20 cellular contexts compared by ENCODE assay signal in genomic region chr7:82932516-82932915, GRCh38.
DNase-seq lines count a peak whose midpoint lies in the region; ATAC-seq and TF ChIP-seq lines count a peak whose summit lies in the region.
"Had no signal": no experiment of that assay in that cellular context is flagged by ENCODE, and none has a peak within 500 bp of the region (broad histone marks: within the 10 kb centered on the region; RNA-seq: fewer than 3 reads in every experiment).

No MANE protein-coding gene starts in this region.

- no peaks in the 10 kb centered on the region for H3K27me3 ChIP-seq in PC-3 (ENCODE audit: low read length)
- H3K27me3 ChIP-seq: BE2C; BLaER1 treated with 17β-estradiol and CSF1 and Interleukin-3, amounts not matched to agents 10 nM and 100 nM had no signal

- H3K79me2 ChIP-seq in PC-3 (ENCODE audit: low read length), result no peaks in the 10 kb centered on the region

- H2AFZ ChIP-seq in PC-3 (ENCODE audit: low read length), result no peak overlapping the region

- no peak overlapping the region for H3K27ac ChIP-seq in PC-3 (ENCODE audit: low read length)
- H3K27ac ChIP-seq: A549; BLaER1 treated with 17β-estradiol and CSF1 and Interleukin-3, amounts not matched to agents 10 nM and 100 nM had no signal

- H3K4me3 ChIP-seq in PC-3 (ENCODE audit: low read length), result no peak overlapping the region
- H3K4me3 ChIP-seq: A549; BLaER1 treated with 17β-estradiol and CSF1 and Interleukin-3, amounts not matched to agents 10 nM and 100 nM; HAP-1 had no signal

- no peak overlapping the region for H3K9ac ChIP-seq in PC-3 (ENCODE audit: low read length)
- H3K9ac ChIP-seq: BLaER1 treated with 17β-estradiol and CSF1 and Interleukin-3, amounts not matched to agents 10 nM and 100 nM had no signal

- POLR2A ChIA-PET in PC-3 (lab: Charles Lee; ENCODE audit: unreplicated experiment), result no interaction called here

- CTCF ChIA-PET in PC-3 (lab: Charles Lee), result no interaction called here

- H4K20me1 ChIP-seq in PC-3 (ENCODE audit: low read length), result no peaks in the 10 kb centered on the region
- H4K20me1 ChIP-seq: BLaER1 treated with 17β-estradiol and CSF1 and Interleukin-3, amounts not matched to agents 10 nM and 100 nM had no signal

- H3K4me1 ChIP-seq in PC-3 (ENCODE audit: insufficient read depth, low read length), result peaks cover 8% of the 10 kb centered on the region
- H3K4me1 ChIP-seq: A549; BE2C; BLaER1 treated with 17β-estradiol and CSF1 and Interleukin-3, amounts not matched to agents 10 nM and 100 nM; HAP-1 had no signal

- intact Hi-C loops in PC-3 (cut with micrococcal nuclease), result no loop called here

- no TSS peak for BruUV-seq in PC-3 (replicated peaks; lab: Mats Ljungman, UMichigan)

- no peaks in the 10 kb centered on the region for H3K9me3 ChIP-seq in PC-3 (ENCODE audit: low read length)
- H3K9me3 ChIP-seq: A549; BE2C; BLaER1 treated with 17β-estradiol and CSF1 and Interleukin-3, amounts not matched to agents 10 nM and 100 nM; HAP-1 had no signal

- H3F3A ChIP-seq in PC-3 (ENCODE audit: low read length, unreplicated experiment), result no peaks in the 10 kb centered on the region

- no peaks in the 10 kb centered on the region for H3K9me2 ChIP-seq in PC-3 (replicated peaks; ENCODE audit: low read length)

- no peaks in the 10 kb centered on the region for H3K36me3 ChIP-seq in PC-3 (ENCODE audit: low read depth, low read length)
- H3K36me3 ChIP-seq: BE2C; BLaER1 treated with 17β-estradiol and CSF1 and Interleukin-3, amounts not matched to agents 10 nM and 100 nM; HAP-1 had no signal

- DNase-seq in DMS53 (lab: John Stamatoyannopoulos, UW), result peak; percentile 27
- no peak for DNase-seq in DMS53 treated with DMSO at 0.1 percent for 48 hours (lab: John Stamatoyannopoulos, UW; ENCODE audit: unreplicated experiment)
- DNase-seq in NCI-H526 (lab: John Stamatoyannopoulos, UW), result peak; percentile 18 to 38
- DNase-seq in NCI-H526 treated with DMSO at 0.1 percent for 48 hours (lab: John Stamatoyannopoulos, UW), result no peak
- DNase-seq in PC-3, result peak; percentile 39
- DNase-seq in NCI-H1105 treated with DMSO at 0.1 percent for 48 hours (lab: John Stamatoyannopoulos, UW), result no peak
- DNase-seq: 8988T; ACHN; AML-193; BE2C; CD4-positive, alpha-beta T cell; CD8-positive, alpha-beta memory T cell; DMS153; DMS79 treated with DMSO at 0.1 percent for 48 hours; GF-D8; GOT3 had no signal

- ATAC-seq in PC-3, result peak; percentile 83
- ATAC-seq in esophagus mucosa, result no peak
- ATAC-seq: A549 had no signal

- TF ChIP-seq CTCF in PC-3 (conservative IDR thresholded peaks at IDR 0.05; ENCODE audit: low read depth, low read length), result no peak

- H3K4me2 ChIP-seq in PC-3 (ENCODE audit: low read length), result no peak overlapping the region
- H3K4me2 ChIP-seq: A549; BLaER1 treated with 17β-estradiol and CSF1 and Interleukin-3, amounts not matched to agents 10 nM and 100 nM had no signal

Comparison
In these comparisons a context has a peak if more than half of its experiments do, and no peak if none do; other contexts are left out.
1. DNase-seq: peak in DMS53 (single experiment), NCI-H526 (2 of 2) and PC-3 (single experiment); none in DMS53 treated with DMSO at 0.1 percent for 48 hours (single experiment), NCI-H526 treated with DMSO at 0.1 percent for 48 hours (single experiment) and NCI-H1105 treated with DMSO at 0.1 percent for 48 hours (single experiment).